21 cellular contexts compared by ENCODE assay signal in the genomic region with DNA sequence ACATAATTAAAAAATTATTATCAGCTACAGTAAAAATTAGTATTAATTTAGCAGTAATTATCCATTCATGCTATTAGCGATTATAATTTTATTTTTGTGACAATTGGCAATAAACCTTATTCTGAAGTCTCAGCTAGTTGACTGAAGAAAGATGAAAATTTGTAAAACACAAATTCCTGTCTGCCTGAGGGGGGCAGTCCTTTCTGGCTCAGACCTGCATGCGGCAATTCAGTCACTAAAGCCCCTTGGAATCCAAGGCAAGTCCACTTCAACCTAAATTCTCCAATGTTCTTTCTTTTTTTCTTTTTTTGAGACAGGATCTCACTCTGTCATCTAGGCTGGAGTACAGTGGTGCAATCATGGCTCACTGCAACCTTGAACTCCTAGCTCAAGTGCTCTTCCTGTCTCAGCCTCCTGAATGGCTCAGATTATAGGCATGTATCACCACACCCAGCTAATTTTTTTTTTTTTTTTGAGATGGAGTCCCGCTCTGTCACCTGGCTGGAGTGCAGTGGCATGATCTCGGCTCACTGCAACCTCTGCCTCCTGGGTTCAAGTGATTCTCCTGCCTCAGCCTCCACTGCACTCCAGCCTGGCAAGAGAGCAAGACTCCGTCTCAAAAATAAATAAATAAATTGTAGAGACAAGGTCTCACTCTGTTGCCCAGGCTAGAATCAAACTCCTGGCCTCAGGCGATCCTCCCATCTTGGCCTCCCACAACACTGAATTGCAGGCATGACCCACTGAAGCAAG. TPM values are rescaled to one million over a fixed set of nuclear protein-coding genes. Genes with fewer than 3 reads are reported as not detected.
DNase-seq lines count a peak whose midpoint lies in the region; ATAC-seq, FAIRE-seq and TF ChIP-seq lines count a peak whose summit lies in the region.
"Had no signal": no experiment of that assay in that cellular context is flagged by ENCODE, and none has a peak within 500 bp of the region (broad histone marks: within the 10 kb centered on the region; RNA-seq: fewer than 3 reads in every experiment).

No MANE protein-coding gene starts in this region.

- no peaks in the 10 kb centered on the region for H3F3A ChIP-seq in GM23338 (replicated peaks; ENCODE audit: low read depth)

- ATAC-seq in GM23338 = no peak
- ATAC-seq in HG03175 (IDR thresholded peaks at IDR 0.05; ENCODE audit: unreplicated experiment) = no peak
- ATAC-seq: body of pancreas, lower lobe of right lung had no signal

- H3K27me3 ChIP-seq in GM23338 (ENCODE audit: insufficient read depth) (no peaks in the 10 kb centered on the region), HUES6 (ENCODE audit: control insufficient read depth, insufficient read depth, low read length) (no peaks in the 10 kb centered on the region), keratinocyte (ENCODE audit: control insufficient read depth, extremely low read depth, insufficient read depth, low read length) (no peaks in the 10 kb centered on the region), adrenal gland (peaks cover 9% of the 10 kb centered on the region)
- H3K27me3 ChIP-seq: body of pancreas, ovary, right lobe of liver had no signal

- H3K36me3 ChIP-seq in GM23338 (ENCODE audit: insufficient read depth) = no peaks in the 10 kb centered on the region
- H3K36me3 ChIP-seq in HUES6 (ENCODE audit: control insufficient read depth, insufficient read depth, low read length) = no peaks in the 10 kb centered on the region
- H3K36me3 ChIP-seq in keratinocyte (ENCODE audit: control insufficient read depth in 2 of 2, extremely low read depth in 1 of 2, insufficient read depth in 2 of 2, low read length in 2 of 2) = no peaks in the 10 kb centered on the region
- H3K36me3 ChIP-seq in adrenal gland (replicated peaks in 1 of 2) = no peaks in the 10 kb centered on the region
- H3K36me3 ChIP-seq: lower lobe of right lung, ovary, right lobe of liver, tibial artery had no signal

- peak overlapping the region; percentile 15 for H3K9ac ChIP-seq in HUES6 (ENCODE audit: low read length)
- H3K9ac ChIP-seq in keratinocyte (ENCODE audit: control insufficient read depth, extremely low read depth, insufficient read depth, low read length) = peak overlapping the region; percentile 19

- 0 out of 2 replicates have a peak, but pooled peaks cover 5% of the 10 kb centered on the region for H3K9me2 ChIP-seq in GM23338 (ENCODE audit: insufficient read depth)

- H3K27ac ChIP-seq in GM23338 (ENCODE audit: low read depth) (peak overlapping the region; percentile 48; the same call in 1 of the 2 replicates), HUES6 (ENCODE audit: low read depth, low read length) (peak overlapping the region; percentile 56; the same call in 1 of the 2 replicates), keratinocyte (ENCODE audit: control insufficient read depth, insufficient read depth, low read length) (peak overlapping the region; percentile 78), adrenal gland (no peak overlapping the region)
- H3K27ac ChIP-seq: body of pancreas, coronary artery, lower lobe of right lung, ovary, right lobe of liver, tibial artery had no signal

- H3K4me1 ChIP-seq in GM23338 (ENCODE audit: insufficient read depth) = peaks cover 28% of the 10 kb centered on the region
- peaks cover 32% of the 10 kb centered on the region for H3K4me1 ChIP-seq in HUES6 (ENCODE audit: control insufficient read depth, insufficient read depth, low read length)
- peaks cover 19% of the 10 kb centered on the region for H3K4me1 ChIP-seq in keratinocyte (ENCODE audit: control insufficient read depth, extremely low read depth, insufficient read depth, low read length)
- H3K4me1 ChIP-seq in adrenal gland (replicated peaks in 1 of 2) = no peaks in the 10 kb centered on the region
- H3K4me1 ChIP-seq: body of pancreas, lower lobe of right lung, right lobe of liver, tibial artery had no signal

- no peaks in the 10 kb centered on the region for H3K9me3 ChIP-seq in HUES6 (ENCODE audit: control insufficient read depth, insufficient read depth, low read depth, low read length)
- H3K9me3 ChIP-seq in keratinocyte (ENCODE audit: control insufficient read depth, low read depth, low read length) = no peaks in the 10 kb centered on the region
- no peaks in the 10 kb centered on the region for H3K9me3 ChIP-seq in adrenal gland (replicated peaks in 1 of 3)
- H3K9me3 ChIP-seq: body of pancreas, lower lobe of right lung, ovary, right lobe of liver, tibial artery had no signal

- peaks cover 27% of the 10 kb centered on the region for H3K4me1 Mint-ChIP-seq in GM23338
- peaks cover 21% of the 10 kb centered on the region for H3K4me1 Mint-ChIP-seq in activated naive CD8-positive, alpha-beta T cell treated with anti-CD3 and anti-CD28 coated beads for 36 hours

- no peak for FAIRE-seq in keratinocyte (lab: Jason Lieb, UNC)

- peak overlapping the region; percentile 93 for H3K27ac Mint-ChIP-seq in GM23338
- H3K27ac Mint-ChIP-seq in activated naive CD8-positive, alpha-beta T cell treated with anti-CD3 and anti-CD28 coated beads for 36 hours = peak overlapping the region; percentile 4

- no peak overlapping the region for H3K4me3 ChIP-seq in GM23338
- no peak overlapping the region for H3K4me3 ChIP-seq in HUES6 (ENCODE audit: low read depth, low read length)
- H3K4me3 ChIP-seq in keratinocyte (ENCODE audit: control insufficient read depth in 2 of 3, extremely low read depth in 1 of 3, insufficient read depth in 2 of 3, low read depth in 1 of 3, low read length in 3 of 3) = no peak overlapping the region
- H3K4me3 ChIP-seq in adrenal gland = no peak overlapping the region
- H3K4me3 ChIP-seq: body of pancreas, coronary artery, lower lobe of right lung, ovary, right lobe of liver, tibial artery had no signal

- intact Hi-C loops in adrenal gland (cut with DNase I) = no loop called here

- H3K9me3 Mint-ChIP-seq in GM23338 = no peaks in the 10 kb centered on the region; the same call in 2 of the 3 replicates
- H3K9me3 Mint-ChIP-seq in activated naive CD8-positive, alpha-beta T cell treated with anti-CD3 and anti-CD28 coated beads for 36 hours = no peaks in the 10 kb centered on the region
- H3K9me3 Mint-ChIP-seq: activated naive CD4-positive, alpha-beta T cell treated with anti-CD3 and anti-CD28 coated beads, Interleukin-2, amount 50 U/mL, for 72 hours; activated T-cell treated with anti-CD3 and anti-CD28 coated beads, Interleukin-2, amount 50 U/mL, for 4 hours; naive B cell had no signal

- no peaks in the 10 kb centered on the region for H3K36me3 Mint-ChIP-seq in GM23338 (ENCODE audit: low read depth)
- no peaks in the 10 kb centered on the region for H3K36me3 Mint-ChIP-seq in activated naive CD8-positive, alpha-beta T cell treated with anti-CD3 and anti-CD28 coated beads for 36 hours
- H3K36me3 Mint-ChIP-seq: activated naive CD4-positive, alpha-beta T cell treated with anti-CD3 and anti-CD28 coated beads, Interleukin-2, amount 50 U/mL, for 72 hours; naive B cell had no signal

- no peaks in the 10 kb centered on the region for H3K9me1 ChIP-seq in keratinocyte (ENCODE audit: control insufficient read depth, extremely low read depth, insufficient read depth, low read length)

- no peak for TF ChIP-seq POLR2A in adrenal gland (IDR thresholded peaks at IDR 0.05)

- H4K20me1 ChIP-seq in GM23338 (replicated peaks; ENCODE audit: insufficient read depth) (no peaks in the 10 kb centered on the region), keratinocyte (ENCODE audit: control insufficient read depth, extremely low read depth, insufficient read depth, low read length) (no peaks in the 10 kb centered on the region)

- dilution Hi-C loops in keratinocyte (cut with MboI; ENCODE audit: extremely low pct_ligation_motif_present, low sequenced_read_pairs) = no loop called here

- H3K4me3 Mint-ChIP-seq in GM23338 = 0 out of 3 replicates have a peak overlapping the region, but pooled peaks have one; percentile 8
- H3K4me3 Mint-ChIP-seq in activated naive CD8-positive, alpha-beta T cell treated with anti-CD3 and anti-CD28 coated beads for 36 hours = no peak overlapping the region
- H3K4me3 Mint-ChIP-seq: activated T-cell treated with anti-CD3 and anti-CD28 coated beads, Interleukin-2, amount 50 U/mL, for 4 hours had no signal

- H3K79me2 ChIP-seq in GM23338 (replicated peaks; ENCODE audit: insufficient read depth) (no peaks in the 10 kb centered on the region), keratinocyte (ENCODE audit: control insufficient read depth, insufficient read depth, low read length) (no peaks in the 10 kb centered on the region)

- H3K27me3 Mint-ChIP-seq in GM23338 (ENCODE audit: insufficient read depth, low read depth, poor library complexity) = peaks cover 4% of the 10 kb centered on the region
- H3K27me3 Mint-ChIP-seq in activated naive CD8-positive, alpha-beta T cell treated with anti-CD3 and anti-CD28 coated beads for 36 hours = no peaks in the 10 kb centered on the region

- H2AFZ ChIP-seq in GM23338 (no peak overlapping the region), keratinocyte (ENCODE audit: control insufficient read depth, low read length) (peak overlapping the region; percentile 64)

- DNase-seq in GM23338 (ENCODE audit: low spot score) (no peak), keratinocyte (ENCODE audit: low read depth, low spot score) (no peak), adrenal gland (no peak), inferior parietal cortex (ENCODE audit: extremely low spot score) (no peak)
- DNase-seq in activated naive CD8-positive, alpha-beta T cell treated with anti-CD3 and anti-CD28 coated beads for 36 hours = no peak
- DNase-seq: body of pancreas; hippocampal formation; lower lobe of right lung; naive B cell; NCI-H1694 treated with DMSO at 0.1 percent for 48 hours; NCI-H2227 treated with DMSO at 0.1 percent for 48 hours; ovary; right lobe of liver; stimulated activated naive CD4-positive, alpha-beta T cell; T-helper 1 cell; tibial artery had no signal

- WGBS in adrenal gland, 4 donors = 84 to 90% (median 88%) methylated on average over 6 of the region's 6 CpGs

- H3K4me2 ChIP-seq in GM23338 = peak overlapping the region; percentile 64
- peak overlapping the region; percentile 64 for H3K4me2 ChIP-seq in keratinocyte (ENCODE audit: control insufficient read depth, extremely low read depth, insufficient read depth, low read depth, low read length)

- TF ChIP-seq CTCF in GM23338 (conservative IDR thresholded peaks at IDR 0.05; ENCODE audit: low read depth in 2 of 2) = peak; percentile 31 to 33
- no peak for TF ChIP-seq CTCF in keratinocyte (optimal IDR thresholded peaks at IDR 0.05 in 1 of 3, IDR thresholded peaks at IDR 0.05 in 1 of 3, conservative IDR thresholded peaks at IDR 0.05 in 1 of 3; ENCODE audit: extremely low read depth in 1 of 3, insufficient read depth in 2 of 3, low read length in 3 of 3)
- TF ChIP-seq CTCF in adrenal gland (IDR thresholded peaks at IDR 0.05) = no peak

RNA-seq across cellular contexts. Expression of a gene that starts 24.1 kb away (rescaled TPM):
- 4.7 and 5.2 TPM in 2 replicates for total RNA-seq in GM23338 (2014; rRNA removed; shearing (Covaris generic))
- 0.31 and 0.37 TPM in 2 replicates for polyA plus RNA-seq in GM23338 (2016; fragmentation: Nextera tagmentation; extraction: Ambion mirVana)
- 10 to 100 TPM; 30.7 to 30.8 TPM for total RNA-seq in activated naive CD8-positive, alpha-beta T cell treated with anti-CD3 and anti-CD28 coated beads for 36 hours
- 3.2 to 4.9 TPM (median 3.2 TPM) in 3 replicates for polyA plus RNA-seq in keratinocyte
- polyA plus RNA-seq in keratinocyte (2011; ENCODE audit: low read depth) = 1.3 TPM
- polyA plus RNA-seq in keratinocyte (2011; cell fraction: cytosol; rRNA removed) = 2.5 and 2.7 TPM in 2 replicates
- 7.0 and 7.4 TPM in 2 replicates for polyA plus RNA-seq in keratinocyte (2011; cell fraction: nucleus; rRNA removed)
- polyA plus RNA-seq in keratinocyte (2012; ENCODE audit: low replicate concordance) = 3.0 and 7.0 TPM in 2 replicates
- polyA minus RNA-seq in keratinocyte = 8.8 to 18.0 TPM (median 9.0 TPM) in 3 replicates
- polyA minus RNA-seq in keratinocyte (2011; cell fraction: cytosol; rRNA and poly(A)+ RNA removed) = 10.7 TPM
- polyA minus RNA-seq in keratinocyte (2011; cell fraction: nucleus; rRNA and poly(A)+ RNA removed) = 11.0 and 15.0 TPM in 2 replicates
- 10 to 100 TPM in 7 of 8 donors, 1 to 10 TPM in 1; 8.3 to 22.7 (median 14.6) TPM for total RNA-seq in adrenal gland
- 1 to 10 TPM; 3.0 to 8.3 (median 3.6) TPM for polyA plus RNA-seq in adrenal gland

Comparison
In these comparisons a context has a peak if more than half of its experiments do, and no peak if none do; other contexts are left out.
1. H3K27ac ChIP-seq: peak in GM23338 (single experiment), HUES6 (single experiment) and keratinocyte (single experiment); none in adrenal gland (0 of 5).
2. CTCF ChIP-seq: peak in GM23338 (2 of 2); none in keratinocyte (0 of 3) and adrenal gland (0 of 6).